Comparison of ENCODE assay signal across 8 cellular contexts in genomic region chr9:127537792-127538191, GRCh38.
DNase-seq lines count a peak whose midpoint lies in the region; ATAC-seq and TF ChIP-seq lines count a peak whose summit lies in the region.
"Had no signal": no experiment of that assay in that cellular context is flagged by ENCODE, and none has a peak within 500 bp of the region (broad histone marks: within the 10 kb centered on the region; RNA-seq: fewer than 3 reads in every experiment).

No MANE protein-coding gene starts in this region.

- TF ChIP-seq CTCF in GM20000 (IDR thresholded peaks at IDR 0.05; ENCODE audit: extremely low read depth, missing control alignments): no peak
- no peak; the same call in 1 of the 2 replicates for TF ChIP-seq CTCF in RWPE1 (conservative IDR thresholded peaks at IDR 0.05; ENCODE audit: low read depth)
- TF ChIP-seq CTCF in esophagus squamous epithelium (IDR thresholded peaks at IDR 0.05): peak in 3 of 6 experiments; percentile 15 to 30 (median 25)
- peak in 1 of 7 experiments; percentile 14 for TF ChIP-seq CTCF in stomach (IDR thresholded peaks at IDR 0.05)

- H3K27ac ChIP-seq in RWPE1: peak overlapping the region; percentile 99
- H3K27ac ChIP-seq in esophagus squamous epithelium: peak overlapping the region; percentile 84 to 93 (median 88)
- peak overlapping the region in 4 of 5 donors; percentile 64 to 88 (median 85) for H3K27ac ChIP-seq in stomach

- no peak for ATAC-seq in GM18511 (IDR thresholded peaks at IDR 0.05; ENCODE audit: unreplicated experiment)
- no peak for ATAC-seq in activated T-helper 17 cell treated with anti-CD3 and anti-CD28 coated beads, Interleukin-2, amount 50 U/mL, for 72 hours (replicated peaks)

- no peaks in the 10 kb centered on the region for H3K36me3 Mint-ChIP-seq in activated T-helper 17 cell treated with anti-CD3 and anti-CD28 coated beads, Interleukin-2, amount 50 U/mL, for 72 hours (ENCODE audit: low read depth)

- H3K27me3 Mint-ChIP-seq in activated T-helper 17 cell treated with anti-CD3 and anti-CD28 coated beads, Interleukin-2, amount 50 U/mL, for 72 hours: no peaks in the 10 kb centered on the region

- H3K4me3 Mint-ChIP-seq in activated T-helper 17 cell treated with anti-CD3 and anti-CD28 coated beads, Interleukin-2, amount 50 U/mL, for 72 hours: no peak overlapping the region
- H3K4me3 Mint-ChIP-seq: activated naive CD4-positive, alpha-beta T cell treated with anti-CD3 and anti-CD28 coated beads for 36 hours had no signal

- H3K9me3 ChIP-seq in esophagus squamous epithelium (no peaks in the 10 kb centered on the region), stomach (no peaks in the 10 kb centered on the region)

- H3K4me1 ChIP-seq in esophagus squamous epithelium (peaks cover 84 to 98% (median 84%) of the 10 kb centered on the region in 3 donors), stomach (peaks cover 71 to 95% (median 86%) of the 10 kb centered on the region in 4 donors)

- H3K27me3 ChIP-seq in esophagus squamous epithelium: no peaks in the 10 kb centered on the region
- H3K27me3 ChIP-seq in stomach: no peaks in the 10 kb centered on the region

- H3K9me3 Mint-ChIP-seq in activated T-helper 17 cell treated with anti-CD3 and anti-CD28 coated beads, Interleukin-2, amount 50 U/mL, for 72 hours: no peaks in the 10 kb centered on the region
- H3K9me3 Mint-ChIP-seq: activated naive CD4-positive, alpha-beta T cell treated with anti-CD3 and anti-CD28 coated beads for 36 hours had no signal

- peaks cover 0 to 56% (median 5%) of the 10 kb centered on the region in 3 donors for H3K36me3 ChIP-seq in esophagus squamous epithelium
- H3K36me3 ChIP-seq in stomach: peaks cover 0 to 19% (median 6%) of the 10 kb centered on the region in 4 donors

- H3K27ac Mint-ChIP-seq in activated T-helper 17 cell treated with anti-CD3 and anti-CD28 coated beads, Interleukin-2, amount 50 U/mL, for 72 hours: no peak overlapping the region
- H3K27ac Mint-ChIP-seq: activated naive CD4-positive, alpha-beta T cell treated with anti-CD3 and anti-CD28 coated beads for 36 hours had no signal

- TF ChIP-seq EP300 in stomach (IDR thresholded peaks at IDR 0.05): no peak

- H3K4me3 ChIP-seq in esophagus squamous epithelium (no peak overlapping the region), stomach (no peak overlapping the region)

- POLR2A ChIA-PET in RWPE1 (lab: Yijun Ruan, JAX; ENCODE audit: low non-redundant PET): interaction anchor here (0.7 kb wide), 1 partner anchor 21 kb away, joined by 8 read pairs; no protein-coding TSS in a partner anchor

- CTCF ChIA-PET in RWPE1 (lab: Yijun Ruan, JAX): interaction anchor here (0.6 to 2.1 kb wide), 13 partner anchors 11 to 48 kb away, joined by 3 to 16 read pairs (median 4); a partner anchor contains a TSS

- H3K4me1 Mint-ChIP-seq in activated T-helper 17 cell treated with anti-CD3 and anti-CD28 coated beads, Interleukin-2, amount 50 U/mL, for 72 hours: no peaks in the 10 kb centered on the region

- intact Hi-C loops in esophagus squamous epithelium (cut with DNase I) (no loop called here), stomach (cut with DNase I; ENCODE audit: low total_unique reads) (no loop called here)

- 60% methylated on average over 3 of the region's 3 CpGs; no CpG with 5 or more reads in 1 of the 2 donors for WGBS in esophagus squamous epithelium, 2 donors
- WGBS in stomach, 5 donors: 46 to 64% (median 58%) methylated on average over 2 to 3 of the region's 3 CpGs

- TF ChIP-seq POLR2A in esophagus squamous epithelium (IDR thresholded peaks at IDR 0.05): no peak
- no peak for TF ChIP-seq POLR2A in stomach (IDR thresholded peaks at IDR 0.05)

- peak; percentile 49 for DNase-seq in GM20000 (ENCODE audit: low spot score)
- DNase-seq in RWPE1 (ENCODE audit: low spot score): peak; percentile 87
- no peak for DNase-seq in esophagus squamous epithelium (lab: John Stamatoyannopoulos, UW)
- DNase-seq in stomach: no peak
- no peak for DNase-seq in amniotic stem cell (lab: John Stamatoyannopoulos, UW)
- DNase-seq: activated naive CD4-positive, alpha-beta T cell treated with anti-CD3 and anti-CD28 coated beads for 36 hours had no signal

Comparison
In these comparisons a context has a peak if more than half of its experiments do, and no peak if none do; other contexts are left out.
1. DNase-seq: peak in GM20000 (single experiment) and RWPE1 (single experiment); none in esophagus squamous epithelium (single experiment), stomach (single experiment) and amniotic stem cell (single experiment).
2. Peak in every context shown above with its lines, with median percentiles within 50 percentile points of each other: H3K27ac ChIP-seq.